Comparison of ENCODE assay signal across 11 cellular contexts in the genomic region with DNA sequence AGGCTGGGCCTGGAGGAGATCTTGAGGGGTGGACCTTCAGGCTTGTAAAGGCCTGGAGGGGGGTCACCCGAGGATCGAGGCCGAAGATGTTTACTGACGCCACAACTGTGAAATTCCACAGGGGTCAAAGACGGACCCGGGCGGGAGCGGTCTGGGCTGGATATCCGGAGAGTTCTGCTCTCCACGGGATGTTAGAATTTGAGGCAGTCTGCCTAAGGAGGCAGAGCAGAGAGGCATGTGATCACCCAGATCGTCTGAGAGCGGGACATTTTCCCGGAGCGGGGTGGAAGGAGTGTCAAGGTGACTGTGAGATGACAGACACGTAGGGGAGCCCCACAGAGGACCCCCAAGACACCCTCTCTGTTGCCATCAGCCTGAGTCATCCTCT. TPM values are rescaled to one million over a fixed set of nuclear protein-coding genes. Genes with fewer than 3 reads are reported as not detected.
A peak's percentile ranks its signal among the peaks of the same experiment; 100 is the strongest.
DNase-seq lines count a peak whose midpoint lies in the region; ATAC-seq, FAIRE-seq and TF ChIP-seq lines count a peak whose summit lies in the region.
"Had no signal": no experiment of that assay in that cellular context is flagged by ENCODE, and none has a peak within 500 bp of the region (broad histone marks: within the 10 kb centered on the region; RNA-seq: fewer than 3 reads in every experiment).

No MANE protein-coding gene starts in this region.

- SMC1A ChIA-PET in GM12878 (lab: Charles Lee; ENCODE audit: uncharacterized antibody, unreplicated experiment), result no interaction called here

- no peak for TF ChIP-seq RAD21 in GM12878 (IDR thresholded peaks at IDR 0.05; ENCODE audit: insufficient read depth, low read depth, low read length)

- TF ChIP-seq EP300 in GM12878 (IDR thresholded peaks at IDR 0.05; ENCODE audit: borderline replicate concordance in 1 of 2, control insufficient read depth in 1 of 2, low read depth in 2 of 2, low read length in 2 of 2), result no peak

- intact Hi-C loops in GM12878 (cut with micrococcal nuclease; ENCODE audit: unreplicated experiment), result no loop called here
- intact Hi-C loops in left ventricle myocardium inferior (cut with micrococcal nuclease), result no loop called here
- intact Hi-C loops in pancreas (cut with DNase I), result no loop called here

- H3K27ac ChIP-seq in GM12878 (ENCODE audit: control insufficient read depth, insufficient read depth), result no peak overlapping the region
- peak overlapping the region; percentile 92 for H3K27ac ChIP-seq in left ventricle myocardium inferior (replicated peaks)
- H3K27ac ChIP-seq in pancreas, result peak overlapping the region in 2 of 4 donors; percentile 8 to 23

- no peak overlapping the region for H3K9ac ChIP-seq in GM12878 (ENCODE audit: control insufficient read depth, insufficient read depth, low read length)

- no peak for ATAC-seq in GM12878
- peak in 3 of 4 donors; percentile 34 to 51 (median 43) for ATAC-seq in pancreas
- ATAC-seq in HG03097 (IDR thresholded peaks at IDR 0.05; ENCODE audit: low FRiP score, unreplicated experiment), result no peak
- ATAC-seq: HCT116 had no signal

- POLR2A ChIA-PET in GM12878 (lab: Charles Lee), result no interaction called here

- 80% methylated on average over 15 of the region's 15 CpGs for WGBS in GM12878 (ENCODE audit: insufficient coverage, insufficient replicate concordance, low lambda C conversion rate, missing lambda C conversion rate)
- 71 to 75% methylated on average over 15 of the region's 15 CpGs for WGBS in pancreas, 2 donors

- TF ChIP-seq POLR2A in GM12878 (IDR thresholded peaks at IDR 0.05; ENCODE audit: low read depth, low read length), result no peak

- no peaks in the 10 kb centered on the region; the same call in 1 of the 2 replicates for H3K79me2 ChIP-seq in GM12878 (ENCODE audit: control insufficient read depth, insufficient read depth, low read length)

- H3K27me3 ChIP-seq in GM12878 (replicated peaks in 1 of 2; ENCODE audit: control insufficient read depth in 2 of 2, insufficient read depth in 2 of 2, low read length in 1 of 2) (no peaks in the 10 kb centered on the region), left ventricle myocardium inferior (ENCODE audit: low read depth) (no peaks in the 10 kb centered on the region), pancreas (no peaks in the 10 kb centered on the region)

- peaks cover 9% of the 10 kb centered on the region; the same call in 1 of the 2 replicates for H4K20me1 ChIP-seq in GM12878 (ENCODE audit: control insufficient read depth, insufficient read depth)

- no peak overlapping the region for H2AFZ ChIP-seq in GM12878 (ENCODE audit: control insufficient read depth, low read depth, low read length)

- in situ Hi-C loops in GM12878 (cut with MboI), result no loop called here

- CTCF ChIA-PET in GM12878 (lab: Yijun Ruan, JAX), result no interaction called here

- H3K36me3 ChIP-seq in GM12878 (ENCODE audit: control insufficient read depth in 2 of 2, insufficient read depth in 2 of 2, low read length in 1 of 2) (no peaks in the 10 kb centered on the region; a peak in 2 of 4 replicates), left ventricle myocardium inferior (no peaks in the 10 kb centered on the region), pancreas (no peaks in the 10 kb centered on the region)

- DNase-seq in AG08395 (ENCODE audit: low spot score), result peak; percentile 46
- DNase-seq in GM12878 (ENCODE audit: low read depth, low spot score), result no peak
- DNase-seq in left ventricle myocardium inferior, result peak; percentile 58
- DNase-seq in pancreas, result no peak
- no peak for DNase-seq in DMS114 treated with DMSO at 0.1 percent for 48 hours (lab: John Stamatoyannopoulos, UW; ENCODE audit: unreplicated experiment)
- no peak for DNase-seq in effector CD4-positive, alpha-beta T cell
- no peak for DNase-seq in germinal center (ENCODE audit: low spot score)
- DNase-seq: activated CD4-positive, alpha-beta T cell treated with anti-CD3 and anti-CD28 coated beads for 4 hours; cortex of kidney had no signal

- TF ChIP-seq CTCF in GM12878 (IDR thresholded peaks at IDR 0.05 in 2 of 3, conservative IDR thresholded peaks at IDR 0.05 in 1 of 3; ENCODE audit: control insufficient read depth in 2 of 3, extremely low read depth in 1 of 3, insufficient read depth in 1 of 3, low read depth in 3 of 3, low read length in 3 of 3) (no peak), left ventricle myocardium inferior (IDR thresholded peaks at IDR 0.05; ENCODE audit: borderline replicate concordance) (no peak), pancreas (IDR thresholded peaks at IDR 0.05) (no peak)

- H3K9me3 ChIP-seq in GM12878 (replicated peaks; ENCODE audit: control insufficient read depth, insufficient read depth, low read length), result no peaks in the 10 kb centered on the region
- H3K9me3 ChIP-seq in left ventricle myocardium inferior (replicated peaks), result no peaks in the 10 kb centered on the region
- no peaks in the 10 kb centered on the region for H3K9me3 ChIP-seq in pancreas

- no peak overlapping the region; the same call in 1 of the 2 replicates for H3K4me3 ChIP-seq in GM12878
- H3K4me3 ChIP-seq in left ventricle myocardium inferior, result peak overlapping the region; percentile 52
- no peak overlapping the region for H3K4me3 ChIP-seq in pancreas

- H3K4me1 ChIP-seq in GM12878 (ENCODE audit: control insufficient read depth, insufficient read depth, low read length) (peaks cover 18% of the 10 kb centered on the region), left ventricle myocardium inferior (peaks cover 55% of the 10 kb centered on the region), pancreas (no peaks in the 10 kb centered on the region)

- no peak for FAIRE-seq in GM12878 (lab: Jason Lieb, UNC)
- no peak for FAIRE-seq in pancreas (lab: Jason Lieb, UNC)

- peak overlapping the region; percentile 0; the same call in 1 of the 2 replicates for H3K4me2 ChIP-seq in GM12878 (ENCODE audit: control insufficient read depth, insufficient read depth)

- RAD21 ChIA-PET in GM12878 (lab: Charles Lee; ENCODE audit: unreplicated experiment), result no interaction called here

- no TSS peak for BruUV-seq in GM12878 (replicated peaks; lab: Mats Ljungman, UMichigan)

RNA-seq across cellular contexts. Expression of a gene that starts 13.2 kb away (rescaled TPM):
- 5.7 and 6.7 TPM in 2 replicates for total RNA-seq in GM12878 (2013; cell fraction: nucleolus; rRNA removed)
- total RNA-seq in GM12878 (2014; rRNA removed), result 3.6 and 5.6 TPM in 2 replicates
- 0.98 and 1.5 TPM in 2 replicates for total RNA-seq in GM12878 (2014; rRNA removed; fragmentation: Illumina TruSeq; extraction: Trizol)
- total RNA-seq in GM12878 (2021), result 12.9 and 14.6 TPM in 2 replicates
- 1.0 TPM for polyA plus RNA-seq in GM12878 (2011; ENCODE audit: low read depth)
- polyA plus RNA-seq in GM12878 (2011; rRNA removed), result 1.0 and 1.2 TPM in 2 replicates
- polyA plus RNA-seq in GM12878 (2011; cell fraction: cytosol; rRNA removed), result 1.9 and 2.0 TPM in 2 replicates
- polyA plus RNA-seq in GM12878 (2011; cell fraction: nucleus; rRNA removed), result 5.8 and 8.9 TPM in 2 replicates
- polyA plus RNA-seq in GM12878 (2012), result 3.5 and 4.5 TPM in 2 replicates
- polyA plus RNA-seq in GM12878 (2014; fragmentation: Illumina TruSeq; extraction: Trizol), result 0.74 and 1.9 TPM in 2 replicates
- under 1 TPM; 0.18 to 0.35 TPM for polyA plus RNA-seq in GM12878 (2014; fragmentation: Nextera tagmentation; extraction: Ambion mirVana)
- 3.9 and 5.1 TPM in 2 replicates for polyA plus RNA-seq in GM12878 (2014; rRNA removed)
- polyA plus RNA-seq in GM12878 (2016; fragmentation: Nextera tagmentation; extraction: Ambion mirVana), result 1 to 10 TPM; 8.0 to 8.1 TPM
- polyA minus RNA-seq in GM12878 (2011; rRNA and poly(A)+ RNA removed), result 4.6 and 5.2 TPM in 2 replicates
- polyA minus RNA-seq in GM12878 (2011; cell fraction: cytosol; rRNA and poly(A)+ RNA removed), result 2.5 and 5.2 TPM in 2 replicates
- polyA minus RNA-seq in GM12878 (2011; cell fraction: nucleus; rRNA and poly(A)+ RNA removed), result 1.6 and 3.1 TPM in 2 replicates
- total RNA-seq in left ventricle myocardium inferior, result 6.2 TPM
- 1 to 10 TPM; 4.6 to 7.8 (median 6.0) TPM for total RNA-seq in pancreas
- 1 to 10 TPM; 3.2 to 4.1 TPM for polyA plus RNA-seq in pancreas

RNA-seq across cellular contexts. Expression of a gene that starts 33.4 kb away (rescaled TPM):
- total RNA-seq in GM12878 (2013; cell fraction: nucleolus; rRNA removed), result 6.6 and 7.9 TPM in 2 replicates
- total RNA-seq in GM12878 (2014; rRNA removed) (0.82 and 1.3 TPM in 2 replicates), GM12878 (2014; rRNA removed; fragmentation: Illumina TruSeq; extraction: Trizol) (0.28 and 0.31 TPM in 2 replicates), GM12878 (2021) (3.5 and 4.6 TPM in 2 replicates), left ventricle myocardium inferior (9.7 TPM), pancreas (1 to 10 TPM; 5.2 to 8.1 (median 6.5) TPM)
- polyA plus RNA-seq in GM12878 (2011; ENCODE audit: low read depth), result 0.39 TPM
- polyA plus RNA-seq in GM12878 (2011; rRNA removed) (0.37 and 0.50 TPM in 2 replicates), GM12878 (2014; fragmentation: Illumina TruSeq; extraction: Trizol) (0.65 and 0.78 TPM in 2 replicates), GM12878 (2014; fragmentation: Nextera tagmentation; extraction: Ambion mirVana) (under 1 TPM in 1 of 2 experiments, not detected in 1; 0.02 TPM), GM12878 (2014; rRNA removed) (2.5 and 2.6 TPM in 2 replicates), GM12878 (2016; fragmentation: Nextera tagmentation; extraction: Ambion mirVana) (1 to 10 TPM; 1.1 TPM), pancreas (10 to 100 TPM; 12.4 to 18.1 TPM)
- polyA plus RNA-seq in GM12878 (2011; cell fraction: cytosol; rRNA removed), result 0.37 and 1.1 TPM in 2 replicates
- 10.9 and 15.4 TPM in 2 replicates for polyA plus RNA-seq in GM12878 (2011; cell fraction: nucleus; rRNA removed)
- 2.2 and 2.5 TPM in 2 replicates for polyA plus RNA-seq in GM12878 (2012)
- 0.29 and 0.93 TPM in 2 replicates for polyA minus RNA-seq in GM12878 (2011; rRNA and poly(A)+ RNA removed)
- 1.1 and 1.5 TPM in 2 replicates for polyA minus RNA-seq in GM12878 (2011; cell fraction: cytosol; rRNA and poly(A)+ RNA removed)
- 1.8 and 3.9 TPM in 2 replicates for polyA minus RNA-seq in GM12878 (2011; cell fraction: nucleus; rRNA and poly(A)+ RNA removed)

RNA-seq across cellular contexts. Expression of a gene that starts 37.4 kb away (rescaled TPM):
- total RNA-seq in GM12878 (2013; cell fraction: nucleolus; rRNA removed), result not detected in 2 replicates
- total RNA-seq in GM12878 (2014; rRNA removed) (0.06 TPM in 1 of 2 replicates, not detected in the other), GM12878 (2014; rRNA removed; fragmentation: Illumina TruSeq; extraction: Trizol) (not detected in 2 replicates), GM12878 (2021) (not detected in 2 replicates), left ventricle myocardium inferior (1.5 TPM), pancreas (1 to 10 TPM in 2 of 6 donors, under 1 TPM in 4; 0.56 to 4.4 (median 0.94) TPM)
- polyA plus RNA-seq in GM12878 (2011; ENCODE audit: low read depth), result not detected
- polyA plus RNA-seq in GM12878 (2011; rRNA removed) (not detected in 2 replicates), GM12878 (2014; fragmentation: Illumina TruSeq; extraction: Trizol) (not detected in 2 replicates), GM12878 (2014; fragmentation: Nextera tagmentation; extraction: Ambion mirVana) (not detected), GM12878 (2014; rRNA removed) (not detected in 2 replicates), GM12878 (2016; fragmentation: Nextera tagmentation; extraction: Ambion mirVana) (not detected), pancreas (1 to 10 TPM; 5.2 to 8.9 TPM)
- polyA plus RNA-seq in GM12878 (2011; cell fraction: cytosol; rRNA removed), result not detected in 2 replicates
- 0.15 and 0.27 TPM in 2 replicates for polyA plus RNA-seq in GM12878 (2011; cell fraction: nucleus; rRNA removed)
- polyA plus RNA-seq in GM12878 (2012), result 0.09 TPM in 1 of 2 replicates, not detected in the other
- polyA minus RNA-seq in GM12878 (2011; rRNA and poly(A)+ RNA removed), result not detected in 2 replicates
- not detected in 2 replicates for polyA minus RNA-seq in GM12878 (2011; cell fraction: cytosol; rRNA and poly(A)+ RNA removed)
- not detected in 2 replicates for polyA minus RNA-seq in GM12878 (2011; cell fraction: nucleus; rRNA and poly(A)+ RNA removed)

RNA-seq across cellular contexts. Expression of a gene that starts 43.4 kb away (rescaled TPM):
- not detected in 2 replicates for total RNA-seq in GM12878 (2013; cell fraction: nucleolus; rRNA removed)
- not detected in 2 replicates for total RNA-seq in GM12878 (2014; rRNA removed)
- not detected in 2 replicates for total RNA-seq in GM12878 (2014; rRNA removed; fragmentation: Illumina TruSeq; extraction: Trizol)
- 0.33 and 0.43 TPM in 2 replicates for total RNA-seq in GM12878 (2021)
- polyA plus RNA-seq in GM12878 (2011; ENCODE audit: low read depth), result 1.8 TPM
- polyA plus RNA-seq in GM12878 (2011; rRNA removed), result not detected in 2 replicates
- polyA plus RNA-seq in GM12878 (2011; cell fraction: cytosol; rRNA removed), result 0.10 and 0.27 TPM in 2 replicates
- 0.51 and 0.72 TPM in 2 replicates for polyA plus RNA-seq in GM12878 (2011; cell fraction: nucleus; rRNA removed)
- polyA plus RNA-seq in GM12878 (2012), result 2.3 and 3.3 TPM in 2 replicates
- not detected in 2 replicates for polyA plus RNA-seq in GM12878 (2014; fragmentation: Illumina TruSeq; extraction: Trizol)
- under 1 TPM; 0.35 to 0.76 TPM for polyA plus RNA-seq in GM12878 (2014; fragmentation: Nextera tagmentation; extraction: Ambion mirVana)
- polyA plus RNA-seq in GM12878 (2014; rRNA removed), result 0.10 TPM in 1 of 2 replicates, not detected in the other
- polyA plus RNA-seq in GM12878 (2016; fragmentation: Nextera tagmentation; extraction: Ambion mirVana), result 1 to 10 TPM in 1 of 2 experiments, under 1 TPM in 1; 0.63 to 1.2 TPM
- not detected in 2 replicates for polyA minus RNA-seq in GM12878 (2011; rRNA and poly(A)+ RNA removed)
- not detected in 2 replicates for polyA minus RNA-seq in GM12878 (2011; cell fraction: cytosol; rRNA and poly(A)+ RNA removed)
- polyA minus RNA-seq in GM12878 (2011; cell fraction: nucleus; rRNA and poly(A)+ RNA removed), result not detected in 2 replicates
- total RNA-seq in left ventricle myocardium inferior, result 20.0 TPM
- 1 to 10 TPM in 5 of 6 donors, under 1 TPM in 1; 0.87 to 9.1 (median 4.1) TPM for total RNA-seq in pancreas
- 10 to 100 TPM in 1 of 2 donors, 1 to 10 TPM in 1; 9.6 to 20.3 TPM for polyA plus RNA-seq in pancreas

Comparison
In these comparisons a context has a peak if more than half of its experiments do, and no peak if none do; other contexts are left out.
1. DNase-seq: peak in AG08395 (single experiment) and left ventricle myocardium inferior (single experiment); none in GM12878 (single experiment), pancreas (0 of 6), DMS114 treated with DMSO at 0.1 percent for 48 hours (single experiment), effector CD4-positive, alpha-beta T cell (single experiment) and germinal center (single experiment).
2. ATAC-seq: peak in pancreas (3 of 4); none in GM12878 (single experiment) and HG03097 (single experiment).